Comparison of ENCODE assay signal across 8 cellular contexts in the genomic region with DNA sequence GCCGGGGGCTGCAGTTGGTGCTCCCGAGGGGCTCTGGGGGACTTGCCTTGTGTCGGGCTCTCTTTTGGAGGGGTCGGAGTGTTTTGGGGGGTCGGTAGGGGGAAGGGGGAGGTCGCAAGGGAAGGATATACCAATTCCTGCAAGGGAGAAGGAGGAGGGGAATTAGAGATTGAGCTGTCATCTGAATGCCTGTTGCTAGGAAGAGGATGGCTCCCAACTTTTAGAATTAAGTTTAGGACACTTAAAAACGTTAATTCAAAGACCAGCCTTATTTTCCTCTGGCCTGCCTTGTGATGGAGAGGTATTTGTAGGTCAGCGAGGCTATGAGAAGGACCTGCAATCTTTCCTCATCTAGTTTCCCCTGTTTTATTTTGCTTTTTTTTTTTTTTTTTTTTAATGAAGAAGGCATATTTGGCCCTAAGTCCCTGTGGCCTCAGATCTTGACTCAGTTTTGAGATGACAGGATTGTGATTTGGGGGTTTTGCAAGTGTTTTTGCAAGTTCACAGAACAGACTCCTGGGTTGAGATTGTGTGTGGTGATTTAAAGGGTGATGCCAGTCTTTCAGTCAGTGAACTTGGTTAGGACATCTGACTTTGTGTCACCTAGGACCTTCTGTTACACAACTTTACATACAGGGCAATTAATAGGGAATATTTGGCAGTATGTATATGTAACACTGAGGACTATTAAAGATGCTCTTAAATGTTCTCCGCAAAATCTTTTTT. TPM values are rescaled to one million over a fixed set of nuclear protein-coding genes. Genes with fewer than 3 reads are reported as not detected.
DNase-seq lines count a peak whose midpoint lies in the region; ATAC-seq, FAIRE-seq and TF ChIP-seq lines count a peak whose summit lies in the region.

No MANE protein-coding gene starts in this region.

- H3F3A ChIP-seq in neural cell (ENCODE audit: insufficient read depth, low read length, poor library complexity, severe bottlenecking), result no peaks in the 10 kb centered on the region

- H3K9me3 ChIP-seq in neural cell (ENCODE audit: low read length), result no peaks in the 10 kb centered on the region

- ATAC-seq in GM19455 (IDR thresholded peaks at IDR 0.05; ENCODE audit: unreplicated experiment) (no peak), GM19351 (IDR thresholded peaks at IDR 0.05; ENCODE audit: unreplicated experiment) (no peak)

- peak overlapping the region; percentile 76 for H3K4me3 ChIP-seq in epithelial cell of esophagus (ENCODE audit: low read length)
- H3K4me3 ChIP-seq in neural cell (ENCODE audit: low read length), result peak overlapping the region; percentile 95

- no peak for TF ChIP-seq EP300 in neural cell (conservative IDR thresholded peaks at IDR 0.05; ENCODE audit: poor library complexity, severe bottlenecking)

- H3K27ac ChIP-seq in RWPE1 (peak overlapping the region; percentile 85), neural cell (ENCODE audit: low read length) (peak overlapping the region; percentile 78)

- CTCF ChIA-PET in RWPE1 (lab: Yijun Ruan, JAX), result no interaction called here

- no peak for TF ChIP-seq RAD21 in neural cell (conservative IDR thresholded peaks at IDR 0.05)

- H3K79me2 ChIP-seq in neural cell (replicated peaks; ENCODE audit: insufficient read depth, low read length), result peaks cover 34% of the 10 kb centered on the region

- H3K27me3 ChIP-seq in neural cell (ENCODE audit: insufficient read depth, low read depth, low read length), result no peaks in the 10 kb centered on the region

- POLR2A ChIA-PET in RWPE1 (lab: Yijun Ruan, JAX; ENCODE audit: low non-redundant PET), result interaction anchor here (1.0 kb wide), 1 partner anchor 55 kb away, joined by 3 read pairs; no protein-coding TSS in a partner anchor

- H3K9me2 ChIP-seq in neural cell (ENCODE audit: insufficient read depth, low read length), result no peaks in the 10 kb centered on the region

- peak; percentile 42 for FAIRE-seq in GM18507 (lab: Jason Lieb, UNC)

- H3K9ac ChIP-seq in neural cell (ENCODE audit: low read length), result peak overlapping the region; percentile 76

- DNase-seq in GM18507 (ENCODE audit: extremely low spot score, insufficient read length, low read depth), result no peak
- DNase-seq in RWPE1 (ENCODE audit: low spot score), result no peak
- peak; percentile 13 for DNase-seq in epithelial cell of esophagus (ENCODE audit: low read depth)
- DNase-seq in NOMO-1 treated with dmso at 0.1 percent for 144 hours (lab: John Stamatoyannopoulos, UW; ENCODE audit: unreplicated experiment), result no peak
- DNase-seq in HK-2 (ENCODE audit: unreplicated experiment), result no peak

- H3K4me2 ChIP-seq in neural cell (ENCODE audit: low read length), result peak overlapping the region; percentile 87

- H4K20me1 ChIP-seq in neural cell (ENCODE audit: insufficient read depth), result no peaks in the 10 kb centered on the region

- H3K36me3 ChIP-seq in neural cell (ENCODE audit: insufficient read depth, low read length), result no peaks in the 10 kb centered on the region

- H2AFZ ChIP-seq in neural cell (ENCODE audit: low read depth, low read length), result peak overlapping the region; percentile 85

- no peak for TF ChIP-seq CTCF in RWPE1 (conservative IDR thresholded peaks at IDR 0.05; ENCODE audit: low read depth)
- TF ChIP-seq CTCF in epithelial cell of esophagus (IDR thresholded peaks at IDR 0.05; ENCODE audit: insufficient read depth, low read depth, low read length, missing control alignments), result no peak
- TF ChIP-seq CTCF in neural cell (IDR thresholded peaks at IDR 0.05; ENCODE audit: poor library complexity, severe bottlenecking), result no peak

TF ChIP-seq in neural cell, 6 proteins besides CTCF, POLR2A, EP300 and RAD21:
- TF ChIP-seq TAF1 (IDR thresholded peaks at IDR 0.05; ENCODE audit: low read depth) (no peak), EZH2 (IDR thresholded peaks at IDR 0.05; ENCODE audit: borderline replicate concordance, insufficient read depth, low read length, poor library complexity, severe bottlenecking) (no peak), SMC3 (conservative IDR thresholded peaks at IDR 0.05; ENCODE audit: poor library complexity) (no peak), MXI1 (conservative IDR thresholded peaks at IDR 0.05; ENCODE audit: poor library complexity, severe bottlenecking) (no peak), POLR2AphosphoS5 (IDR thresholded peaks at IDR 0.05) (no peak)
- TF ChIP-seq, protein P1, sequence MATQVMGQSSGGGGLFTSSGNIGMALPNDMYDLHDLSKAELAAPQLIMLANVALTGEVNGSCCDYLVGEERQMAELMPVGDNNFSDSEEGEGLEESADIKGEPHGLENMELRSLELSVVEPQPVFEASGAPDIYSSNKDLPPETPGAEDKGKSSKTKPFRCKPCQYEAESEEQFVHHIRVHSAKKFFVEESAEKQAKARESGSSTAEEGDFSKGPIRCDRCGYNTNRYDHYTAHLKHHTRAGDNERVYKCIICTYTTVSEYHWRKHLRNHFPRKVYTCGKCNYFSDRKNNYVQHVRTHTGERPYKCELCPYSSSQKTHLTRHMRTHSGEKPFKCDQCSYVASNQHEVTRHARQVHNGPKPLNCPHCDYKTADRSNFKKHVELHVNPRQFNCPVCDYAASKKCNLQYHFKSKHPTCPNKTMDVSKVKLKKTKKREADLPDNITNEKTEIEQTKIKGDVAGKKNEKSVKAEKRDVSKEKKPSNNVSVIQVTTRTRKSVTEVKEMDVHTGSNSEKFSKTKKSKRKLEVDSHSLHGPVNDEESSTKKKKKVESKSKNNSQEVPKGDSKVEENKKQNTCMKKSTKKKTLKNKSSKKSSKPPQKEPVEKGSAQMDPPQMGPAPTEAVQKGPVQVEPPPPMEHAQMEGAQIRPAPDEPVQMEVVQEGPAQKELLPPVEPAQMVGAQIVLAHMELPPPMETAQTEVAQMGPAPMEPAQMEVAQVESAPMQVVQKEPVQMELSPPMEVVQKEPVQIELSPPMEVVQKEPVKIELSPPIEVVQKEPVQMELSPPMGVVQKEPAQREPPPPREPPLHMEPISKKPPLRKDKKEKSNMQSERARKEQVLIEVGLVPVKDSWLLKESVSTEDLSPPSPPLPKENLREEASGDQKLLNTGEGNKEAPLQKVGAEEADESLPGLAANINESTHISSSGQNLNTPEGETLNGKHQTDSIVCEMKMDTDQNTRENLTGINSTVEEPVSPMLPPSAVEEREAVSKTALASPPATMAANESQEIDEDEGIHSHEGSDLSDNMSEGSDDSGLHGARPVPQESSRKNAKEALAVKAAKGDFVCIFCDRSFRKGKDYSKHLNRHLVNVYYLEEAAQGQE (IDR thresholded peaks at IDR 0.05; ENCODE audit: borderline replicate concordance), result no peak

RNA-seq across cellular contexts. Expression of a gene that starts 0.7 kb away (rescaled TPM):
- 15.6 and 20.9 TPM in 2 replicates for polyA plus RNA-seq in neural cell
- 41.6 and 42.4 TPM in 2 replicates for polyA minus RNA-seq in neural cell
